ENCODE assay signal across 1 cellular context in genomic region chr20:10603971-10604864, GRCh38.
TF ChIP-seq lines count a peak whose summit lies in the region.

No MANE protein-coding gene starts in this region.

TF ChIP-seq in GM23338, 12 proteins besides CTCF, POLR2A, EP300 and RAD21 (continued from another document):
- TF ChIP-seq ZNF114 (CRISPR knock-in tag; IDR thresholded peaks at IDR 0.05) (no peak), EZH2 (IDR thresholded peaks at IDR 0.05; ENCODE audit: low read depth, unreplicated experiment) (no peak), JUNB (IDR thresholded peaks at IDR 0.05; ENCODE audit: unreplicated experiment) (no peak), ZNF331 (CRISPR knock-in tag; IDR thresholded peaks at IDR 0.05; ENCODE audit: low read depth) (no peak)
